9 cellular contexts compared by ENCODE assay signal in the genomic region with DNA sequence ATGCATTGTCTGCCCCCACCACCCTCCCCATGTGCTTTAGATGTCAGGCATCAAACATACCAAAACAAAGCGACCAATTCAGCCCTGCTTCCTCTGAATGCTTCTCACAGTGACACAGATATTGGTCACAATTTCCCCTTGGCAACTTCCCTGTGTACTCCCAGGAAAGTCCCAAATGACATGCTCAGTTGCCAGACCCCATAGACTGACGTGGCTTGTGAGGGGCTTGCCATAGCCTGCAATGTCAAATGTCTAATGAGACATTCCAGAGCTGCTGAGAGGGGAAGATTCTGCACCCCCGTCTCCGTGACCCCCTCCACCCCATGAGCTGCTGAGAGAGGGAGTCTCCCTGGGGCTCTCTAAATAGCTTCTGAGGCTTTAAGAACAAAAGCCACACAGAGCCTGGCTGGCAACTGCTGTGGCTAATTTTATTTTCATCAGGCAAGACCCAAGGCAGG.
DNase-seq lines count a peak whose midpoint lies in the region; ATAC-seq and TF ChIP-seq lines count a peak whose summit lies in the region.
"Had no signal": no experiment of that assay in that cellular context is flagged by ENCODE, and none has a peak within 500 bp of the region (broad histone marks: within the 10 kb centered on the region; RNA-seq: fewer than 3 reads in every experiment).

No MANE protein-coding gene starts in this region.

- no peak for TF ChIP-seq CTCF in cardiac fibroblast (IDR thresholded peaks at IDR 0.05; ENCODE audit: low read depth, low read length)

- ATAC-seq in GM18502 (IDR thresholded peaks at IDR 0.05; ENCODE audit: poor library complexity, unreplicated experiment), result peak; percentile 72
- peak; percentile 78 for ATAC-seq in HG02973 (IDR thresholded peaks at IDR 0.05; ENCODE audit: unreplicated experiment)

- no peak overlapping the region for H3K4me3 ChIP-seq in cardiac fibroblast (replicated peaks in 1 of 2; ENCODE audit: low read depth in 2 of 2, low read length in 2 of 2)

- DNase-seq in cardiac fibroblast (ENCODE audit: low read depth in 2 of 2) (peak; percentile 11 to 70), middle frontal gyrus (ENCODE audit: extremely low spot score, low spot score) (peak; percentile 40), NCI-H510A treated with DMSO at 0.1 percent for 48 hours (lab: John Stamatoyannopoulos, UW) (no peak), NCI-H345 (lab: John Stamatoyannopoulos, UW) (no peak), LoVo (ENCODE audit: low spot score) (no peak), NCI-H2029 (lab: John Stamatoyannopoulos, UW) (no peak)
- DNase-seq: NCI-H526 treated with DMSO at 0.1 percent for 48 hours had no signal

Comparison
In these comparisons a context has a peak if more than half of its experiments do, and no peak if none do; other contexts are left out.
1. DNase-seq: peak in cardiac fibroblast (2 of 2) and middle frontal gyrus (single experiment); none in NCI-H510A treated with DMSO at 0.1 percent for 48 hours (single experiment), NCI-H345 (single experiment), LoVo (single experiment) and NCI-H2029 (single experiment).